Comparison of ENCODE assay signal across 40 cellular contexts in genomic region chr17:47012457-47012856, GRCh38. TPM values are rescaled to one million over a fixed set of nuclear protein-coding genes. Genes with fewer than 3 reads are reported as not detected.
"Had no signal": no experiment of that assay in that cellular context is flagged by ENCODE, and none has a peak within 500 bp of the region (broad histone marks: within the 10 kb centered on the region; RNA-seq: fewer than 3 reads in every experiment).

No MANE protein-coding gene starts in this region.

- H3K9me3 ChIP-seq: adrenal gland, ascending aorta, body of pancreas, breast epithelium had no signal

- H3K4me1 Mint-ChIP-seq: brain had no signal

- DNase-seq: activated effector memory CD4-positive, alpha-beta T cell treated with anti-CD3 and anti-CD28 coated beads, Interleukin-2, amount 50 U/mL, for 16 hours; activated effector memory CD4-positive, alpha-beta T cell treated with Interleukin-2 at 50 U/mL for 16 hours; activated gamma-delta T cell; activated gamma-delta T cell treated with Interleukin-2 at 50 U/mL for 16 hours; activated naive CD4-positive, alpha-beta T cell; activated naive CD4-positive, alpha-beta T cell treated with anti-CD3 and anti-CD28 coated beads for 36 hours; activated naive CD4-positive, alpha-beta T cell treated with anti-CD3 and anti-CD28 coated beads, Interleukin-2, amount 10 ng/mL, durations not matched to agents 7 days and 5 days; activated naive CD4-positive, alpha-beta T cell treated with anti-CD3 and anti-CD28 coated beads, Interleukin-2, amount 50 U/mL, for 16 hours; activated naive CD4-positive, alpha-beta T cell treated with Interleukin-2 at 50 U/mL for 16 hours; activated naive CD8-positive, alpha-beta T cell treated with anti-CD3 and anti-CD28 coated beads for 36 hours; activated naive CD8-positive, alpha-beta T cell treated with anti-CD3 and anti-CD28 coated beads, Interleukin-2, amount 10 ng/mL, durations not matched to agents 7 days and 5 days; activated naive CD8-positive, alpha-beta T cell treated with anti-CD3 and anti-CD28 coated beads, Interleukin-2, amount 50 U/mL, for 24 hours; activated T-cell treated with anti-CD3 and anti-CD28 coated beads, Interleukin-2, amount 50 U/mL, for 1 hour; activated T-cell treated with anti-CD3 and anti-CD28 coated beads, Interleukin-2, amount 50 U/mL, for 24 hours; activated T-cell treated with anti-CD3 and anti-CD28 coated beads, Interleukin-2, amount 50 U/mL, for 4 hours; activated T-cell treated with anti-CD3 and anti-CD28 coated beads, Interleukin-2, amount 50 U/mL, for 48 hours; activated T-cell treated with anti-CD3 and anti-CD28 coated beads, Interleukin-2, amount 50 U/mL, for 72 hours; adrenal gland; amniotic stem cell; amygdala; anterior cingulate cortex; aorta; body of pancreas; brain microvascular endothelial cell; caudate nucleus; central memory CD4-positive, alpha-beta T cell; cerebellar nuclear complex had no signal

- H3K4me1 ChIP-seq: adrenal gland, ascending aorta, body of pancreas, breast epithelium had no signal

- FAIRE-seq: bronchial epithelial cell had no signal

- H3K27ac Mint-ChIP-seq: activated naive CD4-positive, alpha-beta T cell treated with anti-CD3 and anti-CD28 coated beads for 36 hours; activated naive CD4-positive, alpha-beta T cell treated with anti-CD3 and anti-CD28 coated beads, Interleukin-2, amount 10 ng/mL, durations not matched to agents 7 days and 5 days; activated naive CD4-positive, alpha-beta T cell treated with anti-CD3 and anti-CD28 coated beads, Interleukin-2, amount 50 U/mL, for 24 hours; activated naive CD4-positive, alpha-beta T cell treated with anti-CD3 and anti-CD28 coated beads, Interleukin-2, amount 50 U/mL, for 72 hours; activated naive CD8-positive, alpha-beta T cell; activated naive CD8-positive, alpha-beta T cell treated with anti-CD3 and anti-CD28 coated beads for 36 hours; activated naive CD8-positive, alpha-beta T cell treated with anti-CD3 and anti-CD28 coated beads, Interleukin-2, amount 10 ng/mL, durations not matched to agents 7 days and 5 days; activated naive CD8-positive, alpha-beta T cell treated with anti-CD3 and anti-CD28 coated beads, Interleukin-2, amount 50 U/mL, for 24 hours; activated T-cell treated with anti-CD3 and anti-CD28 coated beads, Interleukin-2, amount 50 U/mL, for 24 hours; activated T-cell treated with anti-CD3 and anti-CD28 coated beads, Interleukin-2, amount 50 U/mL, for 72 hours; activated T-helper 1 cell treated with anti-CD3 and anti-CD28 coated beads, Interleukin-12 subunit alpha, Interleukin-12 subunit beta, Interleukin-2, Interleukin-4 antibody, amounts not matched to agents 30 ng/mL and 10 ng/mL and 1 ng/mL, durations not matched to agents 14 hours and 24 hours and 36 hours; activated T-helper 17 cell treated with anti-CD3 and anti-CD28 coated beads, Interleukin-2, amount 50 U/mL, for 72 hours; activated T-helper 2 cell treated with anti-CD3 and anti-CD28 coated beads, Interferon-gamma antibody, Interleukin-2, Interleukin-4, amounts not matched to agents 10 μg/mL and 5 μg/mL and 100 μg/mL, durations not matched to agents 14 hours and 24 hours and 36 hours; brain had no signal

- ATAC-seq: activated naive CD4-positive, alpha-beta T cell treated with anti-CD3 and anti-CD28 coated beads, Interleukin-2, amount 50 U/mL, for 72 hours; activated naive CD8-positive, alpha-beta T cell treated with anti-CD3 and anti-CD28 coated beads, Interleukin-2, amount 50 U/mL, for 24 hours; activated T-cell treated with anti-CD3 and anti-CD28 coated beads, Interleukin-2, amount 50 U/mL, for 4 hours; activated T-cell treated with anti-CD3 and anti-CD28 coated beads, Interleukin-2, amount 50 U/mL, for 72 hours; activated T-helper 17 cell treated with anti-CD3 and anti-CD28 coated beads, Interleukin-2, amount 50 U/mL, for 72 hours; body of pancreas had no signal

- H3K27me3 ChIP-seq: adrenal gland, ascending aorta, body of pancreas, brain microvascular endothelial cell, breast epithelium, cardiac muscle cell had no signal

- H3K36me3 Mint-ChIP-seq: activated naive CD4-positive, alpha-beta T cell treated with anti-CD3 and anti-CD28 coated beads, Interleukin-2, amount 10 ng/mL, durations not matched to agents 7 days and 5 days; activated naive CD4-positive, alpha-beta T cell treated with anti-CD3 and anti-CD28 coated beads, Interleukin-2, amount 50 U/mL, for 24 hours; activated naive CD4-positive, alpha-beta T cell treated with anti-CD3 and anti-CD28 coated beads, Interleukin-2, amount 50 U/mL, for 72 hours; activated naive CD8-positive, alpha-beta T cell treated with anti-CD3 and anti-CD28 coated beads for 36 hours; activated naive CD8-positive, alpha-beta T cell treated with anti-CD3 and anti-CD28 coated beads, Interleukin-2, amount 10 ng/mL, durations not matched to agents 7 days and 5 days had no signal

- H3K36me3 ChIP-seq: adrenal gland, ascending aorta, brain microvascular endothelial cell, breast epithelium, cardiac muscle cell had no signal

- H3K9me3 Mint-ChIP-seq: activated naive CD4-positive, alpha-beta T cell treated with anti-CD3 and anti-CD28 coated beads for 36 hours; activated naive CD4-positive, alpha-beta T cell treated with anti-CD3 and anti-CD28 coated beads, Interleukin-2, amount 10 ng/mL, durations not matched to agents 7 days and 5 days; activated naive CD4-positive, alpha-beta T cell treated with anti-CD3 and anti-CD28 coated beads, Interleukin-2, amount 50 U/mL, for 24 hours; activated naive CD4-positive, alpha-beta T cell treated with anti-CD3 and anti-CD28 coated beads, Interleukin-2, amount 50 U/mL, for 72 hours; activated naive CD8-positive, alpha-beta T cell treated with anti-CD3 and anti-CD28 coated beads for 36 hours; activated naive CD8-positive, alpha-beta T cell treated with anti-CD3 and anti-CD28 coated beads, Interleukin-2, amount 10 ng/mL, durations not matched to agents 7 days and 5 days; activated naive CD8-positive, alpha-beta T cell treated with anti-CD3 and anti-CD28 coated beads, Interleukin-2, amount 50 U/mL, for 24 hours; activated T-cell treated with anti-CD3 and anti-CD28 coated beads, Interleukin-2, amount 50 U/mL, for 24 hours; activated T-cell treated with anti-CD3 and anti-CD28 coated beads, Interleukin-2, amount 50 U/mL, for 4 hours; activated T-cell treated with anti-CD3 and anti-CD28 coated beads, Interleukin-2, amount 50 U/mL, for 72 hours; activated T-helper 1 cell treated with anti-CD3 and anti-CD28 coated beads, Interleukin-12 subunit alpha, Interleukin-12 subunit beta, Interleukin-2, Interleukin-4 antibody, amounts not matched to agents 30 ng/mL and 10 ng/mL and 1 ng/mL, durations not matched to agents 14 hours and 24 hours and 36 hours; activated T-helper 17 cell treated with anti-CD3 and anti-CD28 coated beads, Interleukin-2, amount 50 U/mL, for 72 hours; activated T-helper 2 cell treated with anti-CD3 and anti-CD28 coated beads, Interferon-gamma antibody, Interleukin-2, Interleukin-4, amounts not matched to agents 10 μg/mL and 5 μg/mL and 100 μg/mL, durations not matched to agents 14 hours and 24 hours and 36 hours; brain; central memory CD8-positive, alpha-beta T cell had no signal

- H3K4me3 Mint-ChIP-seq: activated naive CD4-positive, alpha-beta T cell treated with anti-CD3 and anti-CD28 coated beads for 36 hours; activated naive CD4-positive, alpha-beta T cell treated with anti-CD3 and anti-CD28 coated beads, Interleukin-2, amount 10 ng/mL, durations not matched to agents 7 days and 5 days; activated naive CD4-positive, alpha-beta T cell treated with anti-CD3 and anti-CD28 coated beads, Interleukin-2, amount 50 U/mL, for 24 hours; activated naive CD8-positive, alpha-beta T cell; activated naive CD8-positive, alpha-beta T cell treated with anti-CD3 and anti-CD28 coated beads for 36 hours; activated naive CD8-positive, alpha-beta T cell treated with anti-CD3 and anti-CD28 coated beads, Interleukin-2, amount 10 ng/mL, durations not matched to agents 7 days and 5 days; activated naive CD8-positive, alpha-beta T cell treated with anti-CD3 and anti-CD28 coated beads, Interleukin-2, amount 50 U/mL, for 24 hours; activated T-cell treated with anti-CD3 and anti-CD28 coated beads, Interleukin-2, amount 50 U/mL, for 24 hours; activated T-cell treated with anti-CD3 and anti-CD28 coated beads, Interleukin-2, amount 50 U/mL, for 4 hours; activated T-cell treated with anti-CD3 and anti-CD28 coated beads, Interleukin-2, amount 50 U/mL, for 72 hours; activated T-helper 1 cell treated with anti-CD3 and anti-CD28 coated beads, Interleukin-12 subunit alpha, Interleukin-12 subunit beta, Interleukin-2, Interleukin-4 antibody, amounts not matched to agents 30 ng/mL and 10 ng/mL and 1 ng/mL, durations not matched to agents 14 hours and 24 hours and 36 hours; activated T-helper 17 cell treated with anti-CD3 and anti-CD28 coated beads, Interleukin-2, amount 50 U/mL, for 72 hours; brain; central memory CD8-positive, alpha-beta T cell had no signal

- H3K27ac ChIP-seq: adrenal gland, ascending aorta, body of pancreas, brain microvascular endothelial cell, breast epithelium, cardiac muscle cell had no signal

- H3K4me3 ChIP-seq: adrenal gland, ascending aorta, body of pancreas, breast epithelium, cardiac muscle cell had no signal

- H3K27me3 Mint-ChIP-seq: activated naive CD4-positive, alpha-beta T cell treated with anti-CD3 and anti-CD28 coated beads, Interleukin-2, amount 10 ng/mL, durations not matched to agents 7 days and 5 days; activated naive CD4-positive, alpha-beta T cell treated with anti-CD3 and anti-CD28 coated beads, Interleukin-2, amount 50 U/mL, for 24 hours; activated naive CD8-positive, alpha-beta T cell; activated naive CD8-positive, alpha-beta T cell treated with anti-CD3 and anti-CD28 coated beads for 36 hours; activated naive CD8-positive, alpha-beta T cell treated with anti-CD3 and anti-CD28 coated beads, Interleukin-2, amount 10 ng/mL, durations not matched to agents 7 days and 5 days; activated naive CD8-positive, alpha-beta T cell treated with anti-CD3 and anti-CD28 coated beads, Interleukin-2, amount 50 U/mL, for 24 hours; activated T-cell treated with anti-CD3 and anti-CD28 coated beads, Interleukin-2, amount 50 U/mL, for 24 hours; activated T-helper 17 cell treated with anti-CD3 and anti-CD28 coated beads, Interleukin-2, amount 50 U/mL, for 72 hours; brain; central memory CD8-positive, alpha-beta T cell had no signal

RNA-seq across cellular contexts. Expression of gene RPRML, which starts 33.4 kb away (rescaled TPM):
- total RNA-seq: activated naive CD4-positive, alpha-beta T cell treated with anti-CD3 and anti-CD28 coated beads for 36 hours; activated naive CD4-positive, alpha-beta T cell treated with anti-CD3 and anti-CD28 coated beads, Interleukin-2, amount 50 U/mL, for 72 hours; activated naive CD8-positive, alpha-beta T cell treated with anti-CD3 and anti-CD28 coated beads for 36 hours; activated naive CD8-positive, alpha-beta T cell treated with anti-CD3 and anti-CD28 coated beads, Interleukin-2, amount 10 ng/mL, durations not matched to agents 7 days and 5 days; activated T-cell treated with anti-CD3 and anti-CD28 coated beads, Interleukin-2, amount 50 U/mL, for 4 hours; activated T-cell treated with anti-CD3 and anti-CD28 coated beads, Interleukin-2, amount 50 U/mL, for 72 hours; activated T-helper 1 cell treated with anti-CD3 and anti-CD28 coated beads, Interleukin-12 subunit alpha, Interleukin-12 subunit beta, Interleukin-2, Interleukin-4 antibody, amounts not matched to agents 30 ng/mL and 10 ng/mL and 1 ng/mL, durations not matched to agents 14 hours and 24 hours and 36 hours; activated T-helper 17 cell treated with anti-CD3 and anti-CD28 coated beads, Interleukin-2, amount 50 U/mL, for 72 hours; activated T-helper 2 cell treated with anti-CD3 and anti-CD28 coated beads, Interferon-gamma antibody, Interleukin-2, Interleukin-4, amounts not matched to agents 10 μg/mL and 5 μg/mL and 100 μg/mL, durations not matched to agents 14 hours and 24 hours and 36 hours; adrenal gland; ascending aorta; bronchial epithelial cell; cardiac muscle cell; chondrocyte had no signal
- polyA plus RNA-seq: cardiac muscle cell had no signal
